11 cellular contexts compared by ENCODE assay signal in genomic region chr10:35135861-35136260, GRCh38. TPM values are rescaled to one million over a fixed set of nuclear protein-coding genes. Genes with fewer than 3 reads are reported as not detected.
DNase-seq lines count a peak whose midpoint lies in the region; ATAC-seq and TF ChIP-seq lines count a peak whose summit lies in the region.
"Had no signal": no experiment of that assay in that cellular context is flagged by ENCODE, and none has a peak within 500 bp of the region (broad histone marks: within the 10 kb centered on the region; RNA-seq: fewer than 3 reads in every experiment).

No MANE protein-coding gene starts in this region.

- intact Hi-C loops in psoas muscle (cut with DNase I), result no loop called here

- peak overlapping the region; percentile 37; the same call in 1 of the 2 replicates for H3K9ac ChIP-seq in OCI-LY3 (ENCODE audit: low read length)

- H3K27ac ChIP-seq in OCI-LY3 (ENCODE audit: low read length) (peak overlapping the region; percentile 59), brain microvascular endothelial cell (no peak overlapping the region), psoas muscle (no peak overlapping the region)
- H3K27ac ChIP-seq: tibial nerve had no signal

- H3K27me3 ChIP-seq in OCI-LY3 (ENCODE audit: low read depth, low read length) (no peaks in the 10 kb centered on the region), brain microvascular endothelial cell (replicated peaks) (no peaks in the 10 kb centered on the region), psoas muscle (ENCODE audit: insufficient read depth in 3 of 3, low read length in 2 of 3) (no peaks in the 10 kb centered on the region)
- H3K27me3 ChIP-seq: tibial nerve had no signal

- no peaks in the 10 kb centered on the region for H4K20me1 ChIP-seq in OCI-LY3 (ENCODE audit: insufficient read depth, low read length)

- no peak for ATAC-seq in stimulated activated naive CD8-positive, alpha-beta T cell treated with anti-CD3 and anti-CD28 coated beads, Interleukin-15, Interleukin-2, amounts not matched to agents 100 U/mL and 50 U/mL, for 24 hours
- no peak for ATAC-seq in psoas muscle

- no peaks in the 10 kb centered on the region for H3K36me3 ChIP-seq in OCI-LY3 (replicated peaks; ENCODE audit: low read depth, low read length)
- no peaks in the 10 kb centered on the region for H3K36me3 ChIP-seq in brain microvascular endothelial cell (replicated peaks)
- no peaks in the 10 kb centered on the region for H3K36me3 ChIP-seq in psoas muscle (ENCODE audit: insufficient read depth in 1 of 2, low read depth in 1 of 2)
- H3K36me3 ChIP-seq: tibial nerve had no signal

- no peaks in the 10 kb centered on the region for H3K27me3 Mint-ChIP-seq in stimulated activated naive CD8-positive, alpha-beta T cell treated with anti-CD3 and anti-CD28 coated beads, Interleukin-15, Interleukin-2, amounts not matched to agents 100 ng/mL and 50 ng/mL, for 24 hours

- peak overlapping the region; percentile 49 for H3K4me3 Mint-ChIP-seq in stimulated activated naive CD8-positive, alpha-beta T cell treated with anti-CD3 and anti-CD28 coated beads, Interleukin-15, Interleukin-2, amounts not matched to agents 100 ng/mL and 50 ng/mL, for 24 hours
- H3K4me3 Mint-ChIP-seq: mesothelial cell of epicardium had no signal

- H3K27ac Mint-ChIP-seq in stimulated activated naive CD8-positive, alpha-beta T cell treated with anti-CD3 and anti-CD28 coated beads, Interleukin-15, Interleukin-2, amounts not matched to agents 100 ng/mL and 50 ng/mL, for 24 hours, result peak overlapping the region; percentile 85
- H3K27ac Mint-ChIP-seq: mesothelial cell of epicardium had no signal

- no peak for DNase-seq in stimulated activated naive CD8-positive, alpha-beta T cell treated with anti-CD3 and anti-CD28 coated beads, Interleukin-15, Interleukin-2, amounts not matched to agents 100 U/mL and 50 U/mL, for 24 hours
- peak; percentile 16 for DNase-seq in brain microvascular endothelial cell
- no peak for DNase-seq in GM13977 (ENCODE audit: low spot score)
- no peak for DNase-seq in D341Med (ENCODE audit: low spot score)
- DNase-seq in UCSD-AML1 (lab: John Stamatoyannopoulos, UW; ENCODE audit: unreplicated experiment), result no peak
- DNase-seq in psoas muscle, result no peak
- DNase-seq: NCI-H774 had no signal

- H3K79me2 ChIP-seq in OCI-LY3 (ENCODE audit: low read length), result peaks cover 16% of the 10 kb centered on the region

- peak overlapping the region; percentile 55 for H3K4me3 ChIP-seq in OCI-LY3 (ENCODE audit: low read length)
- no peak overlapping the region for H3K4me3 ChIP-seq in brain microvascular endothelial cell (ENCODE audit: low read depth, low read length)
- H3K4me3 ChIP-seq in psoas muscle, result no peak overlapping the region
- H3K4me3 ChIP-seq: tibial nerve had no signal

- no peaks in the 10 kb centered on the region for H3K9me3 Mint-ChIP-seq in stimulated activated naive CD8-positive, alpha-beta T cell treated with anti-CD3 and anti-CD28 coated beads, Interleukin-15, Interleukin-2, amounts not matched to agents 100 ng/mL and 50 ng/mL, for 24 hours
- H3K9me3 Mint-ChIP-seq: mesothelial cell of epicardium had no signal

- TF ChIP-seq CTCF in OCI-LY3 (IDR thresholded peaks at IDR 0.05; ENCODE audit: low read depth, low read length), result no peak
- no peak for TF ChIP-seq CTCF in brain microvascular endothelial cell (IDR thresholded peaks at IDR 0.05; ENCODE audit: low read depth, low read length, missing control alignments)
- no peak for TF ChIP-seq CTCF in GM13977 (IDR thresholded peaks at IDR 0.05; ENCODE audit: extremely low read depth, insufficient read depth, missing control alignments)
- no peak for TF ChIP-seq CTCF in psoas muscle (IDR thresholded peaks at IDR 0.05)

- peaks cover 52% of the 10 kb centered on the region for H3K4me1 Mint-ChIP-seq in stimulated activated naive CD8-positive, alpha-beta T cell treated with anti-CD3 and anti-CD28 coated beads, Interleukin-15, Interleukin-2, amounts not matched to agents 100 ng/mL and 50 ng/mL, for 24 hours (ENCODE audit: low read depth)

- H3K36me3 Mint-ChIP-seq in stimulated activated naive CD8-positive, alpha-beta T cell treated with anti-CD3 and anti-CD28 coated beads, Interleukin-15, Interleukin-2, amounts not matched to agents 100 ng/mL and 50 ng/mL, for 24 hours (ENCODE audit: low read depth), result peaks cover 5% of the 10 kb centered on the region
- H3K36me3 Mint-ChIP-seq: mesothelial cell of epicardium had no signal

- in situ Hi-C loops in brain microvascular endothelial cell (cut with HindIII; ENCODE audit: low pct_ligation_motif_present, low sequenced_read_pairs) (no loop called here), GM13977 (cut with MboI; ENCODE audit: low pct_unique_long_range_greater_than_20kb, low sequenced_read_pairs, unreplicated experiment) (no loop called here)

- peak overlapping the region; percentile 61; the same call in 1 of the 2 replicates for H2AFZ ChIP-seq in OCI-LY3 (ENCODE audit: low read depth, low read length)

- 78 to 88% (median 78%) methylated on average over 5 of the region's 5 CpGs for WGBS in psoas muscle, 3 donors

- peaks cover 44% of the 10 kb centered on the region for H3K4me1 ChIP-seq in OCI-LY3 (ENCODE audit: low read length)
- H3K4me1 ChIP-seq in psoas muscle, result peaks cover 7% of the 10 kb centered on the region

- peak overlapping the region; percentile 74 for H3K4me2 ChIP-seq in OCI-LY3 (ENCODE audit: low read length)

- H3K9me3 ChIP-seq in OCI-LY3 (ENCODE audit: insufficient read depth, low read length), result no peaks in the 10 kb centered on the region
- no peaks in the 10 kb centered on the region for H3K9me3 ChIP-seq in psoas muscle
- H3K9me3 ChIP-seq: tibial nerve had no signal

RNA-seq across cellular contexts. Expression of gene CREM, which starts 9.2 kb away (rescaled TPM):
- total RNA-seq in psoas muscle, result 10 to 100 TPM; 18.8 to 61.0 (median 30.8) TPM
- 100 to 1,000 TPM in 1 of 3 donors, 10 to 100 TPM in 2; 36.1 to 336 (median 89.1) TPM for polyA plus RNA-seq in psoas muscle

RNA-seq across cellular contexts. Expression of gene CUL2, which starts 45.7 kb away (rescaled TPM):
- 10 to 100 TPM; 40.6 to 51.8 (median 47.2) TPM for total RNA-seq in psoas muscle
- 10 to 100 TPM; 26.2 to 65.6 (median 30.8) TPM for polyA plus RNA-seq in psoas muscle
